Comparison of ENCODE assay signal across 8 cellular contexts in genomic region chr4:25159837-25160713, GRCh38. TPM values are rescaled to one million over a fixed set of nuclear protein-coding genes. Genes with fewer than 3 reads are reported as not detected.
A peak's percentile ranks its signal among the peaks of the same experiment; 100 is the strongest.
DNase-seq lines count a peak whose midpoint lies in the region; TF ChIP-seq lines count a peak whose summit lies in the region.

Gene SEPSECS, minus strand, starts transcription at chr4:25160449. Its CDS starts 80 bp downstream, at chr4:25160369.

- DNase-seq in CMK (ENCODE audit: low read depth): peak; percentile 92
- peak; percentile 88 for DNase-seq in GM20000 (ENCODE audit: low spot score)
- peak; percentile 98 for DNase-seq in HT-29 (ENCODE audit: low spot score)
- DNase-seq in NOMO-1 (lab: John Stamatoyannopoulos, UW; ENCODE audit: unreplicated experiment in 2 of 2): peak; percentile 92 to 95
- peak; percentile 84 to 90 for DNase-seq in activated CD8-positive, alpha-beta memory T cell treated with anti-CD3 and anti-CD28 coated beads for 4 hours (ENCODE audit: low read depth in 2 of 2)
- peak; percentile 91 to 96 (median 92) for DNase-seq in effector memory CD4-positive, alpha-beta T cell
- peak; percentile 99 for DNase-seq in medulla oblongata (ENCODE audit: extremely low spot score)
- DNase-seq in stimulated activated CD8-positive, alpha-beta memory T cell treated with anti-CD3 and anti-CD28 coated beads, Interleukin-12 subunit alpha, Interleukin-12 subunit beta, amount 100 ng/mL, for 1 hour (ENCODE audit: low read depth): peak; percentile 90

- peaks cover 5% of the 10 kb centered on the region for H3K4me1 ChIP-seq in effector memory CD4-positive, alpha-beta T cell (ENCODE audit: control insufficient read depth, insufficient read depth, low read length, poor library complexity, severe bottlenecking)

- H3K4me3 ChIP-seq in effector memory CD4-positive, alpha-beta T cell (ENCODE audit: insufficient read depth, low read depth, low read length, poor library complexity, severe bottlenecking): peak within 1 kb of the TSS; percentile 73

- no peaks in the 10 kb centered on the region for H3K27me3 ChIP-seq in effector memory CD4-positive, alpha-beta T cell (replicated peaks; ENCODE audit: control insufficient read depth, insufficient read depth, low read length, poor library complexity, severe bottlenecking)

- H3K36me3 ChIP-seq in effector memory CD4-positive, alpha-beta T cell (ENCODE audit: control insufficient read depth, insufficient read depth, low read length): peaks cover 5% of the 10 kb centered on the region

- H3K9me3 ChIP-seq in effector memory CD4-positive, alpha-beta T cell (ENCODE audit: control insufficient read depth, low read length): no peaks in the 10 kb centered on the region

- H3K27ac ChIP-seq in effector memory CD4-positive, alpha-beta T cell (ENCODE audit: insufficient read depth, low read length, poor library complexity, severe bottlenecking): peak within 1 kb of the TSS; percentile 97

- no peak for TF ChIP-seq CTCF in GM20000 (IDR thresholded peaks at IDR 0.05; ENCODE audit: extremely low read depth, missing control alignments)

RNA-seq across cellular contexts. Expression of gene SEPSECS, which starts in this region (rescaled TPM):
- 0.86 and 2.4 TPM in 2 replicates for total RNA-seq in HT-29 (2014; rRNA removed; shearing (Covaris generic))

Comparison
In these comparisons a context has a peak if more than half of its experiments do, and no peak if none do; other contexts are left out.
1. Peak in every context shown above with its lines: DNase-seq, H3K4me3 ChIP-seq and H3K27ac ChIP-seq.